ENCODE assay signal across 8 cellular contexts in the genomic region with DNA sequence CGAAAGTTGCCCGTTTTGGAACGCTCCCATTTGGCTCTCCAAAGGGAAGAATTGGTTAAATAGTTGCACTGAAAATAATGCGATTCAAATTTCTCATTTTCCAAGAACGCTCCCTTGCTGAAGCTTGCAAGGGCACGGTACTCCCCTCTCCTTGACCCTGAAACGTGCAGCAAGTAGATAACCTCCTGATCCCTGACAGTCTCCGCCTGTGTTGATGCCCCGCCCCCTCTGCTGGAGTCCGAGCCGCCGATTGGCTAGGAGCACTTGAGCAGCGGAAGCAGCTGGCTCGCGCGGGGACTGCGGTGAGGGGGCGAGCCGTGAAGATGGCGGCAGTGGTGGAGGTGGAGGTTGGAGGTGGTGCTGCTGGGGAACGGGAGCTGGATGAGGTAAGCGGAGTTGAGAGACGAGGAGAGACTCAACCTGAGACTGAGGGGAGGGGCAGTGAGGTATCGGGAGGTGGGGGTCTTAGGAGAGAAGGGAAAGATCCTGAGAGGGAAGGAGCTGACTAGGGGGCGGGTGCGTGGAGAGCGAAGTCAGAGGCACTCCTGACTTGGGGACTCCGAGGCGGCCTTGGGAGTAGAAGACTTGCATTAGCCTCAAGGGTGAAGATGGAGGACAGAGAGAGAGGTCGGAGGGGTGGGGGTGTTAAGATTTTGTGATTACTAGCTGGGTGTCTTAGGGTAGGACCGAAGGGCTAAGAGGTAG. TPM values are rescaled to one million over a fixed set of nuclear protein-coding genes. Genes with fewer than 3 reads are reported as not detected.
DNase-seq lines count a peak whose midpoint lies in the region; ATAC-seq and TF ChIP-seq lines count a peak whose summit lies in the region.

RNF121 (plus strand) TSS at position 308 of the 705 bp plus-strand sequence; CDS start at position 324, 16 bp downstream.

- no peaks in the 10 kb centered on the region for H3K9me3 ChIP-seq in DOHH2 (ENCODE audit: control insufficient read depth, insufficient read depth, low read length)

- peaks cover 18% of the 10 kb centered on the region for H3K36me3 Mint-ChIP-seq in activated T-helper 2 cell treated with anti-CD3 and anti-CD28 coated beads, Interferon-gamma antibody, Interleukin-2, Interleukin-4, amounts not matched to agents 10 μg/mL and 5 μg/mL and 100 μg/mL, durations not matched to agents 14 hours and 24 hours and 36 hours (ENCODE audit: low read depth)
- no peaks in the 10 kb centered on the region for H3K36me3 Mint-ChIP-seq in natural killer cell treated with Interleukin-12 subunit alpha and Interleukin-12 subunit beta and Interleukin-15 and Interleukin-18, amount 100 ng/mL, for 72 hours
- H3K36me3 Mint-ChIP-seq in stimulated activated naive CD8-positive, alpha-beta T cell treated with anti-CD3 and anti-CD28 coated beads, Interleukin-15, Interleukin-2, amounts not matched to agents 100 ng/mL and 50 ng/mL, for 24 hours (ENCODE audit: low read depth) = peaks cover 14% of the 10 kb centered on the region

- peaks cover 27% of the 10 kb centered on the region for H3K36me3 ChIP-seq in DOHH2 (ENCODE audit: control insufficient read depth, low read length)

- peaks cover 70% of the 10 kb centered on the region for H3K79me2 ChIP-seq in DOHH2 (ENCODE audit: control insufficient read depth, low read length)

- H3K4me3 ChIP-seq in DOHH2 (ENCODE audit: low read length) = peak within 1 kb of the TSS; percentile 93
- peak within 1 kb of the TSS; percentile 96 for H3K4me3 ChIP-seq in LNCaP clone FGC (ENCODE audit: low read depth, low read length)

- no peaks in the 10 kb centered on the region for H3K9me3 Mint-ChIP-seq in activated T-helper 2 cell treated with anti-CD3 and anti-CD28 coated beads, Interferon-gamma antibody, Interleukin-2, Interleukin-4, amounts not matched to agents 10 μg/mL and 5 μg/mL and 100 μg/mL, durations not matched to agents 14 hours and 24 hours and 36 hours
- H3K9me3 Mint-ChIP-seq in natural killer cell treated with Interleukin-12 subunit alpha and Interleukin-12 subunit beta and Interleukin-15 and Interleukin-18, amount 100 ng/mL, for 72 hours = no peaks in the 10 kb centered on the region
- no peaks in the 10 kb centered on the region for H3K9me3 Mint-ChIP-seq in stimulated activated naive CD8-positive, alpha-beta T cell treated with anti-CD3 and anti-CD28 coated beads, Interleukin-15, Interleukin-2, amounts not matched to agents 100 ng/mL and 50 ng/mL, for 24 hours

- CTCF ChIA-PET in RWPE1 (lab: Yijun Ruan, JAX) = interaction anchor here (0.6 kb wide), 1 partner anchor 261 kb away, joined by 4 read pairs; no protein-coding TSS in a partner anchor

- H4K20me1 ChIP-seq in DOHH2 (ENCODE audit: control insufficient read depth, insufficient read depth, low read depth, low read length) = no peaks in the 10 kb centered on the region

- POLR2A ChIA-PET in RWPE1 (lab: Yijun Ruan, JAX; ENCODE audit: low non-redundant PET) = no interaction called here

- peak within 1 kb of the TSS; percentile 99 for H3K27ac Mint-ChIP-seq in activated T-helper 2 cell treated with anti-CD3 and anti-CD28 coated beads, Interferon-gamma antibody, Interleukin-2, Interleukin-4, amounts not matched to agents 10 μg/mL and 5 μg/mL and 100 μg/mL, durations not matched to agents 14 hours and 24 hours and 36 hours
- peak within 1 kb of the TSS; percentile 97 to 99 for H3K27ac Mint-ChIP-seq in natural killer cell treated with Interleukin-12 subunit alpha and Interleukin-12 subunit beta and Interleukin-15 and Interleukin-18, amount 100 ng/mL, for 72 hours
- peak within 1 kb of the TSS; percentile 100 for H3K27ac Mint-ChIP-seq in stimulated activated naive CD8-positive, alpha-beta T cell treated with anti-CD3 and anti-CD28 coated beads, Interleukin-15, Interleukin-2, amounts not matched to agents 100 ng/mL and 50 ng/mL, for 24 hours

- no peaks in the 10 kb centered on the region for H3K9me2 ChIP-seq in DOHH2 (replicated peaks; ENCODE audit: control insufficient read depth, low read length)

- no peak for TF ChIP-seq CTCF in DOHH2 (IDR thresholded peaks at IDR 0.05; ENCODE audit: low read depth, low read length, poor library complexity, severe bottlenecking)
- TF ChIP-seq CTCF in LNCaP clone FGC (IDR thresholded peaks at IDR 0.05; ENCODE audit: control insufficient read depth, extremely low read depth, insufficient read depth) = no peak
- no peak for TF ChIP-seq CTCF in RWPE1 (conservative IDR thresholded peaks at IDR 0.05; ENCODE audit: low read depth)

- intact Hi-C loops in activated T-helper 2 cell treated with anti-CD3 and anti-CD28 coated beads, Interferon-gamma antibody, Interleukin-2, Interleukin-4, amounts not matched to agents 10 μg/mL and 5 μg/mL and 100 μg/mL, durations not matched to agents 14 hours and 24 hours and 36 hours (cut with micrococcal nuclease) = loop anchor here (1.0 to 2.0 kb wide), 3 partner anchors 15 to 152 kb away; partner anchors contain the start of genes LRRC51 and NUMA1

- ATAC-seq in natural killer cell treated with Interleukin-12 subunit alpha and Interleukin-12 subunit beta and Interleukin-15 and Interleukin-18, amount 100 ng/mL, for 72 hours = peak; percentile 97 to 98

- peaks cover 51% of the 10 kb centered on the region for H3K4me1 ChIP-seq in DOHH2 (ENCODE audit: control insufficient read depth, low read length)

- DNase-seq in GOT3 (lab: John Stamatoyannopoulos, UW) = peak; percentile 74
- DNase-seq in LNCaP clone FGC (ENCODE audit: low read depth) = peak; percentile 89
- DNase-seq in RWPE1 (ENCODE audit: low spot score) = peak; percentile 99
- DNase-seq in activated T-helper 2 cell treated with anti-CD3 and anti-CD28 coated beads, Interferon-gamma antibody, Interleukin-2, Interleukin-4, amounts not matched to agents 10 μg/mL and 5 μg/mL and 100 μg/mL, durations not matched to agents 14 hours and 24 hours and 36 hours (ENCODE audit: low spot score) = peak; percentile 97
- peak; percentile 93 for DNase-seq in fibroblast of peridontal ligament (ENCODE audit: extremely low read depth)
- peak; percentile 98 for DNase-seq in natural killer cell treated with Interleukin-12 subunit alpha and Interleukin-12 subunit beta and Interleukin-15 and Interleukin-18, amount 100 ng/mL, for 72 hours (ENCODE audit: low spot score)

- peak within 1 kb of the TSS; percentile 91 for H3K4me3 Mint-ChIP-seq in activated T-helper 2 cell treated with anti-CD3 and anti-CD28 coated beads, Interferon-gamma antibody, Interleukin-2, Interleukin-4, amounts not matched to agents 10 μg/mL and 5 μg/mL and 100 μg/mL, durations not matched to agents 14 hours and 24 hours and 36 hours (ENCODE audit: low read depth)
- peak within 1 kb of the TSS; percentile 92 for H3K4me3 Mint-ChIP-seq in natural killer cell treated with Interleukin-12 subunit alpha and Interleukin-12 subunit beta and Interleukin-15 and Interleukin-18, amount 100 ng/mL, for 72 hours
- peak within 1 kb of the TSS; percentile 97 for H3K4me3 Mint-ChIP-seq in stimulated activated naive CD8-positive, alpha-beta T cell treated with anti-CD3 and anti-CD28 coated beads, Interleukin-15, Interleukin-2, amounts not matched to agents 100 ng/mL and 50 ng/mL, for 24 hours

- H3K27me3 ChIP-seq in DOHH2 (ENCODE audit: control insufficient read depth, low read length) = no peaks in the 10 kb centered on the region

- peak within 1 kb of the TSS; percentile 80 for H3K27ac ChIP-seq in DOHH2 (ENCODE audit: low read depth, low read length)
- H3K27ac ChIP-seq in RWPE1 = peak within 1 kb of the TSS; percentile 93

- peaks cover 32% of the 10 kb centered on the region for H3K4me1 Mint-ChIP-seq in activated T-helper 2 cell treated with anti-CD3 and anti-CD28 coated beads, Interferon-gamma antibody, Interleukin-2, Interleukin-4, amounts not matched to agents 10 μg/mL and 5 μg/mL and 100 μg/mL, durations not matched to agents 14 hours and 24 hours and 36 hours (ENCODE audit: low read depth)
- H3K4me1 Mint-ChIP-seq in natural killer cell treated with Interleukin-12 subunit alpha and Interleukin-12 subunit beta and Interleukin-15 and Interleukin-18, amount 100 ng/mL, for 72 hours (ENCODE audit: low read depth in 2 of 2) = peaks cover 39 to 43% of the 10 kb centered on the region in 2 donors
- H3K4me1 Mint-ChIP-seq in stimulated activated naive CD8-positive, alpha-beta T cell treated with anti-CD3 and anti-CD28 coated beads, Interleukin-15, Interleukin-2, amounts not matched to agents 100 ng/mL and 50 ng/mL, for 24 hours (ENCODE audit: low read depth) = peaks cover 58% of the 10 kb centered on the region

- no peaks in the 10 kb centered on the region for H3K27me3 Mint-ChIP-seq in activated T-helper 2 cell treated with anti-CD3 and anti-CD28 coated beads, Interferon-gamma antibody, Interleukin-2, Interleukin-4, amounts not matched to agents 10 μg/mL and 5 μg/mL and 100 μg/mL, durations not matched to agents 14 hours and 24 hours and 36 hours (ENCODE audit: low read depth)
- no peaks in the 10 kb centered on the region for H3K27me3 Mint-ChIP-seq in natural killer cell treated with Interleukin-12 subunit alpha and Interleukin-12 subunit beta and Interleukin-15 and Interleukin-18, amount 100 ng/mL, for 72 hours
- no peaks in the 10 kb centered on the region for H3K27me3 Mint-ChIP-seq in stimulated activated naive CD8-positive, alpha-beta T cell treated with anti-CD3 and anti-CD28 coated beads, Interleukin-15, Interleukin-2, amounts not matched to agents 100 ng/mL and 50 ng/mL, for 24 hours

- H3F3A ChIP-seq in DOHH2 (ENCODE audit: control insufficient read depth, insufficient read depth) = no peaks in the 10 kb centered on the region; the same call in 1 of the 2 replicates

- peak within 1 kb of the TSS; percentile 65 for H3K4me2 ChIP-seq in DOHH2 (ENCODE audit: low read length)

RNA-seq across cellular contexts. Expression of gene RNF121, which starts in this region (rescaled TPM):
- total RNA-seq in activated T-helper 2 cell treated with anti-CD3 and anti-CD28 coated beads, Interferon-gamma antibody, Interleukin-2, Interleukin-4, amounts not matched to agents 10 μg/mL and 5 μg/mL and 100 μg/mL, durations not matched to agents 14 hours and 24 hours and 36 hours = 49.1 and 51.3 TPM in 2 replicates
- 10 to 100 TPM; 34.4 to 45.5 TPM for total RNA-seq in natural killer cell treated with Interleukin-12 subunit alpha and Interleukin-12 subunit beta and Interleukin-15 and Interleukin-18, amount 100 ng/mL, for 72 hours

Comparison
In these comparisons a context has a peak if more than half of its experiments do, and no peak if none do; other contexts are left out.
1. Peak in every context shown above with its lines: DNase-seq, ATAC-seq, H3K4me3 ChIP-seq and H3K27ac ChIP-seq.